8 cellular contexts compared by ENCODE assay signal in genomic region chr10:95374597-95375209, GRCh38.
A peak's percentile ranks its signal among the peaks of the same experiment; 100 is the strongest.
DNase-seq lines count a peak whose midpoint lies in the region; ATAC-seq, FAIRE-seq and TF ChIP-seq lines count a peak whose summit lies in the region.

No MANE protein-coding gene starts in this region.

- H3K36me3 ChIP-seq in bronchial epithelial cell (ENCODE audit: control insufficient read depth, insufficient read depth, low read length) = no peaks in the 10 kb centered on the region

- H3K4me1 Mint-ChIP-seq in T-helper 17 cell = peaks cover 3% of the 10 kb centered on the region

- TF ChIP-seq CTCF in GM13976 (IDR thresholded peaks at IDR 0.05; ENCODE audit: borderline replicate concordance, control extremely low read depth, extremely low read depth, insufficient read depth, missing control alignments) = peak; percentile 90
- TF ChIP-seq CTCF in bronchial epithelial cell (IDR thresholded peaks at IDR 0.05; ENCODE audit: insufficient read depth, low read length, severe bottlenecking) = peak; percentile 98

- no peak overlapping the region for H3K4me3 Mint-ChIP-seq in T-helper 17 cell

- H3K4me3 ChIP-seq in bronchial epithelial cell (ENCODE audit: low read depth, low read length) = no peak overlapping the region

- H3K27ac Mint-ChIP-seq in T-helper 17 cell = no peak overlapping the region

- peak; percentile 87 for FAIRE-seq in bronchial epithelial cell (lab: Jason Lieb, UNC)

- peaks cover 4% of the 10 kb centered on the region for H3K9me3 ChIP-seq in T-helper 17 cell (ENCODE audit: control insufficient read depth, low read length, poor library complexity, severe bottlenecking)

- peaks cover 31% of the 10 kb centered on the region for H3K27me3 Mint-ChIP-seq in T-helper 17 cell

- in situ Hi-C loops in ACHN (cut with HindIII; ENCODE audit: low pct_ligation_motif_present, low pct_unique_long_range_greater_than_20kb, low sequenced_read_pairs) (loop anchor here (25.0 kb wide), 1 partner anchor 187 kb away; the partner anchor contains the start of gene ACSM6), GM13976 (cut with MboI; ENCODE audit: low sequenced_read_pairs, unreplicated experiment) (loop anchor here (25.0 kb wide), 1 partner anchor 737 kb away; no protein-coding TSS in a partner anchor)

- DNase-seq in ACHN = peak; percentile 81
- DNase-seq in GM13976 (ENCODE audit: low spot score) = peak; percentile 73
- DNase-seq in NCI-H1694 (lab: John Stamatoyannopoulos, UW) = peak; percentile 76
- peak in 1 of 3 donors; percentile 9 for DNase-seq in T-helper 17 cell
- peak; percentile 73 for DNase-seq in bronchial epithelial cell (ENCODE audit: low read depth)
- peak; percentile 61 for DNase-seq in kidney glomerular epithelial cell (lab: John Stamatoyannopoulos, UW)
- peak; percentile 76 for DNase-seq in stimulated activated CD4-positive, alpha-beta T cell treated with anti-CD3 and anti-CD28 coated beads, Interleukin-2, amount 100 ng/mL, for 48 hours

- no peaks in the 10 kb centered on the region for H3K27me3 ChIP-seq in bronchial epithelial cell (ENCODE audit: control insufficient read depth, insufficient read depth, low read length)

- H3K36me3 Mint-ChIP-seq in T-helper 17 cell (ENCODE audit: low read depth) = peaks cover 8% of the 10 kb centered on the region

- ATAC-seq in HG02852 (IDR thresholded peaks at IDR 0.05; ENCODE audit: unreplicated experiment) = peak; percentile 90
- ATAC-seq in T-helper 17 cell = peak; percentile 69
